18 cellular contexts compared by ENCODE assay signal in genomic region chr5:139377226-139377625, GRCh38. TPM values are rescaled to one million over a fixed set of nuclear protein-coding genes. Genes with fewer than 3 reads are reported as not detected.
"Had no signal": no experiment of that assay in that cellular context is flagged by ENCODE, and none has a peak within 500 bp of the region (broad histone marks: within the 10 kb centered on the region; RNA-seq: fewer than 3 reads in every experiment).

No MANE protein-coding gene starts in this region.

- DNase-seq: activated CD4-positive, alpha-beta T cell treated with anti-CD3 and anti-CD28 coated beads, Interleukin-2, amount 50 U/mL, for 4 hours; activated CD4-positive, CD25-positive, alpha-beta regulatory T cell treated with anti-CD3 and anti-CD28 coated beads, Interleukin-2, amount 50 U/mL, for 72 hours; activated naive CD4-positive, alpha-beta T cell treated with anti-CD3 and anti-CD28 coated beads for 36 hours; body of pancreas; hypothalamus; left cardiac atrium; naive thymus-derived CD4-positive, alpha-beta T cell; nucleus accumbens; psoas muscle; stimulated activated CD4-positive, alpha-beta T cell treated with anti-CD3 and anti-CD28 coated beads, Interleukin-2, amount 100 ng/mL, for 48 hours; stimulated activated naive CD4-positive, alpha-beta T cell treated with Interleukin-2 at 50 U/mL for 16 hours; upper lobe of left lung had no signal

- ATAC-seq: body of pancreas; esophagus mucosa; left cardiac atrium; naive thymus-derived CD4-positive, alpha-beta T cell; psoas muscle; right lobe of liver had no signal

- H3K27ac Mint-ChIP-seq: activated naive CD4-positive, alpha-beta T cell treated with anti-CD3 and anti-CD28 coated beads for 36 hours had no signal

- H3K27me3 ChIP-seq: body of pancreas, dorsolateral prefrontal cortex, right lobe of liver, upper lobe of left lung had no signal

- H3K27me3 Mint-ChIP-seq: naive thymus-derived CD4-positive, alpha-beta T cell had no signal

- H3K9me3 Mint-ChIP-seq: activated naive CD4-positive, alpha-beta T cell treated with anti-CD3 and anti-CD28 coated beads for 36 hours; naive thymus-derived CD4-positive, alpha-beta T cell had no signal

- H3K4me3 Mint-ChIP-seq: activated naive CD4-positive, alpha-beta T cell treated with anti-CD3 and anti-CD28 coated beads for 36 hours; naive thymus-derived CD4-positive, alpha-beta T cell had no signal

- H3K27ac ChIP-seq: body of pancreas, dorsolateral prefrontal cortex, psoas muscle, right lobe of liver, upper lobe of left lung had no signal

- H3K4me1 ChIP-seq: upper lobe of left lung had no signal

- H3K9me3 ChIP-seq: body of pancreas, psoas muscle, right lobe of liver, upper lobe of left lung had no signal

- H3K4me3 ChIP-seq: body of pancreas, dorsolateral prefrontal cortex, lung, psoas muscle, right lobe of liver, upper lobe of left lung had no signal

RNA-seq across cellular contexts. Expression of gene SLC23A1, which starts 5.9 kb away (rescaled TPM):
- total RNA-seq: cerebellum, glomerular endothelial cell, left cardiac atrium, psoas muscle had no signal
- polyA plus RNA-seq: naive thymus-derived CD4-positive, alpha-beta T cell had no signal
